In the genomic region with DNA sequence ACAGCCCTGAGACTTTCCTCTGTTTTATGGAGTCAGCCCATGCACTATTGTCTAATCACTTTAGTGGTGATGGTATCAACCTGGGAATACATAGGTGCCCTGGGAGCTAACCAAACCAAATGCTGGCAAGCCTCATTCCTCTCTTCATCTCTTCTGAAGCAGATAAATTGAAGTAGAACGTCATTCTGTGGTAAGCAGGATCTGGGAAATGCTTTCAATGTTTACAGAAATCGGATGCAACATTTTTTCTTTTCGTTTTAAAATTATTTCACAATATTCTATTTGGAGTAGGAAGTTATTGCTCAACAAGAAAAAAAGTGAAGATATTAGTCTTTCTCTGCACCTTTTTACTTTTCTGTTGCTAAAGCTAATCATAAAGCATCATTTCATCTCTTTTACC, we compare ENCODE assay signal across 11 cellular contexts.
A peak's percentile ranks its signal among the peaks of the same experiment; 100 is the strongest.
DNase-seq lines count a peak whose midpoint lies in the region; ATAC-seq and TF ChIP-seq lines count a peak whose summit lies in the region.
"Had no signal": no experiment of that assay in that cellular context is flagged by ENCODE, and none has a peak within 500 bp of the region (broad histone marks: within the 10 kb centered on the region; RNA-seq: fewer than 3 reads in every experiment).

No MANE protein-coding gene starts in this region.

- no peak overlapping the region for H3K27ac Mint-ChIP-seq in mesothelial cell of epicardium

- no peaks in the 10 kb centered on the region for H3K36me3 Mint-ChIP-seq in mesothelial cell of epicardium

- H3K27ac ChIP-seq in SJSA1 (peak overlapping the region; percentile 49), psoas muscle (peak overlapping the region; percentile 38)

- no peaks in the 10 kb centered on the region for H3K27me3 ChIP-seq in SJSA1 (replicated peaks)
- H3K27me3 ChIP-seq in psoas muscle (ENCODE audit: insufficient read depth in 3 of 3, low read length in 2 of 3) = no peaks in the 10 kb centered on the region

- no peak overlapping the region for H3K4me3 ChIP-seq in SJSA1
- H3K4me3 ChIP-seq in psoas muscle = no peak overlapping the region

- H3K9me3 ChIP-seq in SJSA1 (replicated peaks) (no peaks in the 10 kb centered on the region), psoas muscle (no peaks in the 10 kb centered on the region)

- peak; percentile 62 for DNase-seq in CD1c-positive myeloid dendritic cell (ENCODE audit: extremely low spot score)
- no peak for DNase-seq in SJSA1 (ENCODE audit: low read depth in 1 of 2, low spot score in 2 of 2)
- peak; percentile 100 for DNase-seq in fibroblast of peridontal ligament (ENCODE audit: extremely low read depth)
- DNase-seq in psoas muscle = no peak
- DNase-seq in hypothalamus (lab: John Stamatoyannopoulos, UW) = no peak
- DNase-seq in mesothelial cell of epicardium (ENCODE audit: low spot score in 2 of 2, unreplicated experiment in 2 of 2) = no peak
- no peak for DNase-seq in HPDE6-E6E7 (ENCODE audit: extremely low spot score)
- DNase-seq: DND-41, left colon, NCI-H2029 had no signal

- no peak overlapping the region for H3K4me3 Mint-ChIP-seq in mesothelial cell of epicardium

- intact Hi-C loops in psoas muscle (cut with DNase I) = no loop called here

- peaks cover 62% of the 10 kb centered on the region for H3K4me1 ChIP-seq in SJSA1 (replicated peaks)
- peaks cover 81% of the 10 kb centered on the region for H3K4me1 ChIP-seq in psoas muscle

- TF ChIP-seq CTCF in psoas muscle (IDR thresholded peaks at IDR 0.05) = no peak
- no peak for TF ChIP-seq CTCF in mesothelial cell of epicardium (IDR thresholded peaks at IDR 0.05; ENCODE audit: unreplicated experiment)

- H3K9me3 Mint-ChIP-seq in mesothelial cell of epicardium = no peaks in the 10 kb centered on the region

- ATAC-seq in psoas muscle (peak in 2 of 4 donors; percentile 20 to 22), GM19395 (IDR thresholded peaks at IDR 0.05; ENCODE audit: unreplicated experiment) (no peak)
- ATAC-seq: left colon had no signal

- H3K36me3 ChIP-seq in SJSA1 (peaks cover 12% of the 10 kb centered on the region), psoas muscle (ENCODE audit: insufficient read depth in 1 of 2, low read depth in 1 of 2) (no peaks in the 10 kb centered on the region)

- WGBS in psoas muscle, 3 donors = 20 to 49% (median 34%) methylated on average over 3 of the region's 3 CpGs

- peaks cover 54% of the 10 kb centered on the region for H3K4me1 Mint-ChIP-seq in mesothelial cell of epicardium

- H3K27me3 Mint-ChIP-seq in mesothelial cell of epicardium (ENCODE audit: low read depth) = no peaks in the 10 kb centered on the region

Comparison
In these comparisons a context has a peak if more than half of its experiments do, and no peak if none do; other contexts are left out.
1. DNase-seq: peak in CD1c-positive myeloid dendritic cell (single experiment) and fibroblast of peridontal ligament (single experiment); none in SJSA1 (0 of 2), psoas muscle (0 of 2), hypothalamus (0 of 51), mesothelial cell of epicardium (0 of 2) and HPDE6-E6E7 (single experiment).